In genomic region chr12:111775205-111776193, GRCh38 we compare ENCODE assay signal across 1 cellular context.
TF ChIP-seq lines count a peak whose summit lies in the region.

No MANE protein-coding gene starts in this region.

TF ChIP-seq in K562, 482 proteins besides CTCF, POLR2A, EP300 and RAD21 (continued from another document and continues in another):
- peak in 1 of 2 experiments; percentile 53; a peak in 2 of 4 replicates for TF ChIP-seq MNT (conservative IDR thresholded peaks at IDR 0.05)
- TF ChIP-seq ZNF133 (CRISPR knock-in tag; IDR thresholded peaks at IDR 0.05): no peak
- no peak for TF ChIP-seq NR1H2 (CRISPR knock-in tag; IDR thresholded peaks at IDR 0.05)
- no peak for TF ChIP-seq BCLAF1 (IDR thresholded peaks at IDR 0.05; ENCODE audit: borderline replicate concordance in 1 of 2, control insufficient read depth in 1 of 2, low read depth in 2 of 2, low read length in 1 of 2)
- TF ChIP-seq ZNF232 (CRISPR knock-in tag; IDR thresholded peaks at IDR 0.05): no peak
- no peak for TF ChIP-seq ZNF324 (CRISPR knock-in tag; IDR thresholded peaks at IDR 0.05)
- TF ChIP-seq KAT8 (IDR thresholded peaks at IDR 0.05; ENCODE audit: low read depth): no peak
- no peak for TF ChIP-seq RBM39 (optimal IDR thresholded peaks at IDR 0.05; ENCODE audit: low read depth, low read length)
- TF ChIP-seq KLF13 (tag; IDR thresholded peaks at IDR 0.05; ENCODE audit: borderline replicate concordance, low read depth): no peak
- TF ChIP-seq ZNF140 (CRISPR knock-in tag; IDR thresholded peaks at IDR 0.05): no peak
- TF ChIP-seq CBFA2T3 (IDR thresholded peaks at IDR 0.05): peak; percentile 69
- peak; percentile 62; the same call in 1 of the 2 replicates for TF ChIP-seq NBN (IDR thresholded peaks at IDR 0.05; ENCODE audit: low read depth)
- TF ChIP-seq ZNF282 (CRISPR knock-in tag; IDR thresholded peaks at IDR 0.05): no peak
- no peak for TF ChIP-seq ZNF764 (CRISPR knock-in tag; IDR thresholded peaks at IDR 0.05; ENCODE audit: low read depth)
- no peak for TF ChIP-seq E4F1 (CRISPR knock-in tag; IDR thresholded peaks at IDR 0.05; ENCODE audit: borderline replicate concordance)
- TF ChIP-seq NFE2L1 (tag; IDR thresholded peaks at IDR 0.05; ENCODE audit: borderline replicate concordance, low read depth): no peak
- no peak for TF ChIP-seq ETV5 (CRISPR knock-in tag; IDR thresholded peaks at IDR 0.05; ENCODE audit: low read depth)
- no peak for TF ChIP-seq HNRNPH1 (optimal IDR thresholded peaks at IDR 0.05; ENCODE audit: low read depth, low read length)
- peak in 1 of 2 experiments; percentile 58; a peak in 2 of 4 replicates for TF ChIP-seq ETV6 (IDR thresholded peaks at IDR 0.05; ENCODE audit: borderline replicate concordance in 1 of 2, low read depth in 2 of 2, low read length in 1 of 2)
- no peak for TF ChIP-seq ETV6 (CRISPR knock-in tag; IDR thresholded peaks at IDR 0.05; ENCODE audit: borderline replicate concordance)
- TF ChIP-seq ZBTB26 (CRISPR knock-in tag; IDR thresholded peaks at IDR 0.05): peak; percentile 71; the same call in 1 of the 2 replicates
- no peak for TF ChIP-seq CHAMP1 (IDR thresholded peaks at IDR 0.05)
- TF ChIP-seq CEBPZ (IDR thresholded peaks at IDR 0.05; ENCODE audit: borderline replicate concordance, low read depth, low read length): no peak
- TF ChIP-seq PHF21A (IDR thresholded peaks at IDR 0.05; ENCODE audit: borderline replicate concordance, low read depth): no peak
- no peak for TF ChIP-seq ZNF740 (CRISPR knock-in tag; IDR thresholded peaks at IDR 0.05)
- TF ChIP-seq ZNF740 (tag; IDR thresholded peaks at IDR 0.05): peak in 1 of 2 experiments; percentile 56; a peak in 1 of 4 replicates
- no peak for TF ChIP-seq ZNF449 (CRISPR knock-in tag; IDR thresholded peaks at IDR 0.05)
- TF ChIP-seq SREBF2 (CRISPR knock-in tag; IDR thresholded peaks at IDR 0.05): no peak
- no peak for TF ChIP-seq SAFB2 (IDR thresholded peaks at IDR 0.05; ENCODE audit: borderline replicate concordance, low read depth, low read length, severe bottlenecking)
- no peak for TF ChIP-seq E2F4 (CRISPR knock-in tag; IDR thresholded peaks at IDR 0.05; ENCODE audit: low read depth)
- no peak for TF ChIP-seq ZBTB33 (CRISPR knock-in tag; IDR thresholded peaks at IDR 0.05)
- TF ChIP-seq EGR1 (conservative IDR thresholded peaks at IDR 0.05): no peak
- TF ChIP-seq STAT5B (CRISPR knock-in tag; IDR thresholded peaks at IDR 0.05): no peak
- TF ChIP-seq DMBX1 (CRISPR knock-in tag; IDR thresholded peaks at IDR 0.05; ENCODE audit: borderline replicate concordance): no peak
- no peak for TF ChIP-seq ZNF23 (CRISPR knock-in tag; IDR thresholded peaks at IDR 0.05)
- TF ChIP-seq CHCHD3 (CRISPR knock-in tag; IDR thresholded peaks at IDR 0.05): no peak
- TF ChIP-seq MBD2 (IDR thresholded peaks at IDR 0.05; ENCODE audit: borderline replicate concordance, low read depth): no peak; the same call in 1 of the 2 replicates
- no peak for TF ChIP-seq GTF2A2 (tag; IDR thresholded peaks at IDR 0.05)
- TF ChIP-seq MCM5 (IDR thresholded peaks at IDR 0.05; ENCODE audit: low read depth): no peak
- no peak for TF ChIP-seq TCF7L2 (IDR thresholded peaks at IDR 0.05; ENCODE audit: low read depth, low read length)
